23 cellular contexts compared by ENCODE assay signal in genomic region chr19:18863843-18864362, GRCh38. TPM values are rescaled to one million over a fixed set of nuclear protein-coding genes. Genes with fewer than 3 reads are reported as not detected.
"Had no signal": no experiment of that assay in that cellular context is flagged by ENCODE, and none has a peak within 500 bp of the region (broad histone marks: within the 10 kb centered on the region; RNA-seq: fewer than 3 reads in every experiment).

No MANE protein-coding gene starts in this region.

- H3K27me3 ChIP-seq: thyroid gland, upper lobe of right lung had no signal

- H3K9me3 ChIP-seq: heart right ventricle, thyroid gland, upper lobe of right lung had no signal

- H3K27ac ChIP-seq: heart right ventricle, thyroid gland, upper lobe of right lung had no signal

- FAIRE-seq: endometrium had no signal

- H3K4me3 ChIP-seq: heart right ventricle, thyroid gland, upper lobe of right lung had no signal

- ATAC-seq: activated T-cell treated with anti-CD3 and anti-CD28 coated beads, Interleukin-2, amount 50 U/mL, for 72 hours; heart right ventricle; left colon; upper lobe of right lung; WTC11 had no signal

- DNase-seq: activated CD4-positive, alpha-beta T cell treated with anti-CD3 and anti-CD28 coated beads, Interleukin-2, amount 50 U/mL, for 48 hours; activated effector memory CD4-positive, alpha-beta T cell treated with Interleukin-2 at 50 U/mL for 16 hours; activated naive CD4-positive, alpha-beta T cell treated with anti-CD3 and anti-CD28 coated beads for 36 hours; activated naive CD8-positive, alpha-beta T cell treated with anti-CD3 and anti-CD28 coated beads, Interleukin-2, amount 10 ng/mL, durations not matched to agents 7 days and 5 days; activated T-cell treated with anti-CD3 and anti-CD28 coated beads, Interleukin-2, amount 50 U/mL, for 72 hours; amniotic stem cell; effector CD4-positive, alpha-beta T cell; erythroblast; foreskin fibroblast; heart right ventricle; islet precursor cell; left colon; mesendoderm; naive B cell; retina; stimulated activated CD4-positive, alpha-beta T cell treated with anti-CD3 and anti-CD28 coated beads, Interleukin-4, amount 100 ng/mL, for 1 hour; stimulated activated naive CD4-positive, alpha-beta T cell treated with Interleukin-2 at 50 U/mL for 16 hours; T-helper 1 cell; T-helper 9 cell; thyroid gland; upper lobe of right lung had no signal

RNA-seq across cellular contexts. Expression of gene CERS1, which starts 32.1 kb away (rescaled TPM):
- total RNA-seq: activated naive CD4-positive, alpha-beta T cell treated with anti-CD3 and anti-CD28 coated beads for 36 hours; activated naive CD8-positive, alpha-beta T cell treated with anti-CD3 and anti-CD28 coated beads, Interleukin-2, amount 10 ng/mL, durations not matched to agents 7 days and 5 days; activated T-cell treated with anti-CD3 and anti-CD28 coated beads, Interleukin-2, amount 50 U/mL, for 72 hours; upper lobe of right lung had no signal
